ENCODE assay signal across 8 cellular contexts in the genomic region with DNA sequence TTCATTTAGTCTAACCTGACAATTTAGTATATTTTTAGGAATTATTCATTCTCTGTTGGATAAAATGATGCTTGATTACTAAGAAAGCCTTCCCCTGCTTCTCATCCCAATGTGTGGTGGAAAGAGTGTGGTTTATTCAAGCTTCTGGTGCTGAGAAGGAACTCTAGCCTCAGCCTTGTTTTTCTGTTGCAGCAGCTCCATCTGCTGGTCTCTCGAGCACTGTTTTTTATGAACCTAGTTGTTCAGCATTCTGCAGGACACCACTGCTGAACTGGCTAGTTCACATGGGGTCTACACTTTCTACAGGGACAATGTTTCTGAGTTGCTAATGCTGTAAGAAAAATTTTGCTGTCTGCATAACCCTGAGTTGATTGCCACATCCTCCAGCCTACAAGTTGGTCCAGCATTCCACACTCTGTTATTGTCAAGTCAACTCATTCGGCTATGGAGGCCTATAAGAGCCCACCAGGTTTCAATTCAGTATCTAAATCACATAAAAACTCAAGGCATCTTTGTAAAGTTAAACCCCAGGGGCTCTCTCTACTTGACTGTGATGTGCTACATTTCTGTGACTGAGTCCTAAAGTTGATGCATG. TPM values are rescaled to one million over a fixed set of nuclear protein-coding genes. Genes with fewer than 3 reads are reported as not detected.
DNase-seq lines count a peak whose midpoint lies in the region; ATAC-seq and TF ChIP-seq lines count a peak whose summit lies in the region.

No MANE protein-coding gene starts in this region.

- no peak overlapping the region for H3K27ac Mint-ChIP-seq in activated naive CD4-positive, alpha-beta T cell treated with anti-CD3 and anti-CD28 coated beads, Interleukin-2, amount 50 U/mL, for 72 hours

- H3K4me1 ChIP-seq in heart left ventricle: no peaks in the 10 kb centered on the region

- H3K27ac ChIP-seq in heart left ventricle: no peak overlapping the region

- no peak for TF ChIP-seq POLR2A in heart left ventricle (IDR thresholded peaks at IDR 0.05)

- ATAC-seq in GM18508 (IDR thresholded peaks at IDR 0.05; ENCODE audit: insufficient read depth, unreplicated experiment): peak; percentile 64
- ATAC-seq in HG03442 (IDR thresholded peaks at IDR 0.05; ENCODE audit: unreplicated experiment): peak; percentile 76
- ATAC-seq in activated naive CD4-positive, alpha-beta T cell treated with anti-CD3 and anti-CD28 coated beads, Interleukin-2, amount 50 U/mL, for 72 hours: peak; percentile 81 to 82
- peak in 3 of 4 donors; percentile 63 to 75 (median 74) for ATAC-seq in heart left ventricle
- ATAC-seq in HG03469 (IDR thresholded peaks at IDR 0.05; ENCODE audit: unreplicated experiment): no peak

- intact Hi-C loops in heart left ventricle (cut with DNase I): loop anchor here in 8 of 10 donors (2.0 to 10.0 kb wide), 7 partner anchors 19 to 380 kb away; no protein-coding TSS in a partner anchor

- H3K9me3 ChIP-seq in heart left ventricle: peaks cover 0 to under 1% (median 0%) of the 10 kb centered on the region in 12 donors

- WGBS in heart left ventricle, 4 donors: 46 to 50% (median 49%) methylated on average over 2 of the region's 2 CpGs

- DNase-seq in Ammon's horn (ENCODE audit: low spot score) (peak; percentile 85), SHP77 (lab: John Stamatoyannopoulos, UW) (peak; percentile 2 to 3), heart left ventricle (peak in 4 of 5 donors; percentile 36 to 62 (median 49)), renal cortical epithelial cell (ENCODE audit: low read depth) (peak; percentile 76)
- peak in 1 of 2 donors; percentile 42 for DNase-seq in activated naive CD4-positive, alpha-beta T cell treated with anti-CD3 and anti-CD28 coated beads, Interleukin-2, amount 50 U/mL, for 72 hours (ENCODE audit: low spot score in 2 of 2)

- no peaks in the 10 kb centered on the region for H3K27me3 ChIP-seq in heart left ventricle

- H3K36me3 Mint-ChIP-seq in activated naive CD4-positive, alpha-beta T cell treated with anti-CD3 and anti-CD28 coated beads, Interleukin-2, amount 50 U/mL, for 72 hours: no peaks in the 10 kb centered on the region

- no peaks in the 10 kb centered on the region for H3K9me3 Mint-ChIP-seq in activated naive CD4-positive, alpha-beta T cell treated with anti-CD3 and anti-CD28 coated beads, Interleukin-2, amount 50 U/mL, for 72 hours

- no peaks in the 10 kb centered on the region for H3K36me3 ChIP-seq in heart left ventricle

- peak; percentile 41 to 77 (median 64) for TF ChIP-seq CTCF in heart left ventricle (IDR thresholded peaks at IDR 0.05)

- H3K4me3 ChIP-seq in heart left ventricle: no peak overlapping the region

RNA-seq across cellular contexts. Expression of gene OR2AG2, which starts 14.3 kb away (rescaled TPM):
- not detected for total RNA-seq in activated naive CD4-positive, alpha-beta T cell treated with anti-CD3 and anti-CD28 coated beads, Interleukin-2, amount 50 U/mL, for 72 hours
- total RNA-seq in heart left ventricle (not detected), renal cortical epithelial cell (0.25 and 0.35 TPM in 2 replicates)
- under 1 TPM in 1 of 2 donors, not detected in 1; 0.01 TPM for polyA plus RNA-seq in heart left ventricle

RNA-seq across cellular contexts. Expression of gene OR2AG1, which starts 25.4 kb away (rescaled TPM):
- total RNA-seq in activated naive CD4-positive, alpha-beta T cell treated with anti-CD3 and anti-CD28 coated beads, Interleukin-2, amount 50 U/mL, for 72 hours: not detected
- not detected for total RNA-seq in heart left ventricle
- not detected for polyA plus RNA-seq in heart left ventricle
- total RNA-seq in renal cortical epithelial cell: not detected in 2 replicates

RNA-seq across cellular contexts. Expression of gene OR6A2, which starts 42.0 kb away (rescaled TPM):
- total RNA-seq in activated naive CD4-positive, alpha-beta T cell treated with anti-CD3 and anti-CD28 coated beads, Interleukin-2, amount 50 U/mL, for 72 hours: under 1 TPM; 0.09 to 0.10 TPM
- total RNA-seq in heart left ventricle (under 1 TPM in 1 of 9 donors, not detected in 8; 0.29 TPM), renal cortical epithelial cell (0.50 TPM in 1 of 2 replicates, not detected in the other)
- not detected for polyA plus RNA-seq in heart left ventricle
